19 cellular contexts compared by ENCODE assay signal in genomic region chr10:14508725-14509124, GRCh38.
DNase-seq lines count a peak whose midpoint lies in the region; ATAC-seq and TF ChIP-seq lines count a peak whose summit lies in the region.
"Had no signal": no experiment of that assay in that cellular context is flagged by ENCODE, and none has a peak within 500 bp of the region (broad histone marks: within the 10 kb centered on the region; RNA-seq: fewer than 3 reads in every experiment).

No MANE protein-coding gene starts in this region.

- H3K27ac Mint-ChIP-seq in activated naive CD4-positive, alpha-beta T cell treated with anti-CD3 and anti-CD28 coated beads, Interleukin-2, amount 50 U/mL, for 72 hours: peak overlapping the region; percentile 49 to 96
- H3K27ac Mint-ChIP-seq: activated B cell treated with CpG ODN at 0.5 μM for 24 hours, HFFc6 had no signal

- peaks cover 0 to 2% of the 10 kb centered on the region in 2 donors for H3K36me3 ChIP-seq in lung (ENCODE audit: control insufficient read depth in 2 of 2, insufficient read depth in 2 of 2, low read length in 2 of 2)
- H3K36me3 ChIP-seq: breast epithelium, SJCRH30 had no signal

- no peaks in the 10 kb centered on the region for H3K27me3 ChIP-seq in lung (ENCODE audit: control insufficient read depth, insufficient read depth)
- H3K27me3 ChIP-seq: breast epithelium, SJCRH30, testis had no signal

- H3K4me3 ChIP-seq in lung: peak overlapping the region; percentile 24
- H3K4me3 ChIP-seq: breast epithelium, SJCRH30, testis had no signal

- intact Hi-C loops in left cardiac atrium (cut with DNase I) (no loop called here), Right ventricle myocardium inferior (cut with DNase I) (no loop called here)

- no peak overlapping the region for H3K27ac ChIP-seq in lung (ENCODE audit: low read depth in 1 of 2, low read length in 1 of 2)
- H3K27ac ChIP-seq: breast epithelium, SJCRH30, testis had no signal

- no peak for TF ChIP-seq CTCF in lung (IDR thresholded peaks at IDR 0.05; ENCODE audit: control extremely low read depth, extremely low read depth)

- 96 to 97% methylated on average over 14 of the region's 14 CpGs for WGBS in lung, 2 donors

- H3K4me1 ChIP-seq in lung (ENCODE audit: control insufficient read depth in 2 of 2, insufficient read depth in 2 of 2, low read length in 2 of 2): no peaks in the 10 kb centered on the region
- H3K4me1 ChIP-seq: breast epithelium, testis had no signal

- DNase-seq in left cardiac atrium (peak; percentile 43), Right ventricle myocardium inferior (ENCODE audit: missing footprints) (no peak), lung (ENCODE audit: low spot score) (no peak), HK-2 (ENCODE audit: unreplicated experiment) (no peak), 8988T (no peak)
- DNase-seq in activated naive CD4-positive, alpha-beta T cell treated with anti-CD3 and anti-CD28 coated beads, Interleukin-2, amount 50 U/mL, for 72 hours (ENCODE audit: low spot score in 2 of 2): no peak
- DNase-seq: activated B cell treated with CpG ODN at 0.5 μM for 24 hours; cortex of kidney; EL; HFFc6; midbrain; NCI-H187; NCI-H226; NCI-H82; SJCRH30; stimulated activated CD4-positive, alpha-beta T cell treated with anti-CD3 and anti-CD28 coated beads, Interleukin-12 subunit alpha, Interleukin-12 subunit beta, amount 100 ng/mL, for 4 hours; testis had no signal

- peaks cover 4 to 76% of the 10 kb centered on the region in 2 donors for H3K36me3 Mint-ChIP-seq in activated naive CD4-positive, alpha-beta T cell treated with anti-CD3 and anti-CD28 coated beads, Interleukin-2, amount 50 U/mL, for 72 hours

- peaks cover 0 to 4% of the 10 kb centered on the region in 2 donors for H3K9me3 ChIP-seq in lung (ENCODE audit: control insufficient read depth in 2 of 2, insufficient read depth in 1 of 2, low read length in 1 of 2)
- H3K9me3 ChIP-seq: breast epithelium, SJCRH30, testis had no signal

- peak in 1 of 2 donors; percentile 48 for ATAC-seq in left cardiac atrium
- ATAC-seq in Right ventricle myocardium inferior: no peak
- ATAC-seq in activated naive CD4-positive, alpha-beta T cell treated with anti-CD3 and anti-CD28 coated beads, Interleukin-2, amount 50 U/mL, for 72 hours: no peak
- ATAC-seq in lung (ENCODE audit: insufficient read depth, low FRiP score): no peak
- no peak for ATAC-seq in HG02884 (IDR thresholded peaks at IDR 0.05; ENCODE audit: unreplicated experiment)

- peaks cover 3 to 6% of the 10 kb centered on the region in 2 donors for H3K9me3 Mint-ChIP-seq in activated naive CD4-positive, alpha-beta T cell treated with anti-CD3 and anti-CD28 coated beads, Interleukin-2, amount 50 U/mL, for 72 hours
- H3K9me3 Mint-ChIP-seq: HFFc6 had no signal
